In genomic region chr3:157201648-157202278, GRCh38 we compare ENCODE assay signal across 8 cellular contexts. TPM values are rescaled to one million over a fixed set of nuclear protein-coding genes. Genes with fewer than 3 reads are reported as not detected.
DNase-seq lines count a peak whose midpoint lies in the region; ATAC-seq and TF ChIP-seq lines count a peak whose summit lies in the region.

No MANE protein-coding gene starts in this region.

- no peak overlapping the region for H3K4me3 ChIP-seq in liver (ENCODE audit: low read depth in 1 of 3, low read length in 3 of 3)

- H3K9me3 ChIP-seq in liver (ENCODE audit: control insufficient read depth in 4 of 4, low read length in 3 of 4): no peaks in the 10 kb centered on the region

- WGBS in liver: 41% methylated on average over 6 of the region's 6 CpGs

- no peaks in the 10 kb centered on the region for H3K27me3 ChIP-seq in liver (ENCODE audit: control insufficient read depth in 4 of 4, insufficient read depth in 4 of 4, low read length in 3 of 4)

- ATAC-seq in GM18519 (IDR thresholded peaks at IDR 0.05; ENCODE audit: low FRiP score, unreplicated experiment) (peak; percentile 78), HG03196 (IDR thresholded peaks at IDR 0.05; ENCODE audit: unreplicated experiment) (peak; percentile 71)

- DNase-seq in AG08396 (ENCODE audit: low spot score) (peak; percentile 43), NCI-H526 (lab: John Stamatoyannopoulos, UW) (peak; percentile 8 to 47), cerebellar cortex (ENCODE audit: low spot score) (peak; percentile 61)
- DNase-seq in activated naive CD4-positive, alpha-beta T cell treated with Interleukin-2 at 50 U/mL for 16 hours: no peak
- no peak for DNase-seq in stimulated activated CD4-positive, alpha-beta T cell treated with anti-CD3 and anti-CD28 coated beads, Interleukin-4, amount 100 ng/mL, for 1 hour

- H3K36me3 ChIP-seq in liver (ENCODE audit: control insufficient read depth in 4 of 4, insufficient read depth in 3 of 4, low read depth in 1 of 4, low read length in 3 of 4): no peaks in the 10 kb centered on the region

- no peak overlapping the region for H3K9ac ChIP-seq in liver (ENCODE audit: low read depth in 1 of 2, low read length in 2 of 2)

- TF ChIP-seq CTCF in liver (IDR thresholded peaks at IDR 0.05; ENCODE audit: low read depth, low read length, missing input control): peak; percentile 58

- no peak overlapping the region for H3K27ac ChIP-seq in liver (ENCODE audit: low read depth in 1 of 2, low read length in 2 of 2)

- H3K4me1 ChIP-seq in liver (ENCODE audit: control insufficient read depth in 4 of 4, insufficient read depth in 4 of 4, low read length in 3 of 4): peaks cover 0 to 3% (median 0%) of the 10 kb centered on the region in 4 donors

- peak; percentile 85 to 90 for TF ChIP-seq RAD21 in liver (IDR thresholded peaks at IDR 0.05)

TF ChIP-seq in liver, 16 proteins besides CTCF, POLR2A, EP300 and RAD21:
- TF ChIP-seq EGR1 (IDR thresholded peaks at IDR 0.05; ENCODE audit: low read depth in 2 of 2) (no peak), FOXA1 (IDR thresholded peaks at IDR 0.05) (no peak), NR2F2 (IDR thresholded peaks at IDR 0.05) (no peak), HNF4G (IDR thresholded peaks at IDR 0.05) (no peak), MAX (IDR thresholded peaks at IDR 0.05) (no peak), SP1 (IDR thresholded peaks at IDR 0.05) (no peak), YY1 (IDR thresholded peaks at IDR 0.05) (no peak), TAF1 (conservative IDR thresholded peaks at IDR 0.05) (no peak), HNF4A (conservative IDR thresholded peaks at IDR 0.05) (no peak), JUND (IDR thresholded peaks at IDR 0.05) (no peak), ZBTB33 (IDR thresholded peaks at IDR 0.05) (no peak), ATF3 (IDR thresholded peaks at IDR 0.05) (no peak), GABPA (IDR thresholded peaks at IDR 0.05 in 1 of 2, conservative IDR thresholded peaks at IDR 0.05 in 1 of 2) (no peak), REST (IDR thresholded peaks at IDR 0.05) (no peak), RXRA (IDR thresholded peaks at IDR 0.05) (no peak), FOXA2 (IDR thresholded peaks at IDR 0.05) (no peak)
TF ChIP-seq in liver: peak in this region for 0.

RNA-seq across cellular contexts. Expression of gene CCNL1, which starts 41.8 kb away (rescaled TPM):
- 100 to 1,000 TPM in 1 of 2 donors, 10 to 100 TPM in 1; 83.7 to 163 TPM for total RNA-seq in liver
- 100 to 1,000 TPM in 1 of 2 donors, 10 to 100 TPM in 1; 22.7 to 106 TPM for polyA plus RNA-seq in liver

Comparison
In these comparisons a context has a peak if more than half of its experiments do, and no peak if none do; other contexts are left out.
1. DNase-seq: peak in AG08396 (single experiment), NCI-H526 (2 of 2) and cerebellar cortex (single experiment); none in activated naive CD4-positive, alpha-beta T cell treated with Interleukin-2 at 50 U/mL for 16 hours (single experiment) and stimulated activated CD4-positive, alpha-beta T cell treated with anti-CD3 and anti-CD28 coated beads, Interleukin-4, amount 100 ng/mL, for 1 hour (single experiment).